In the genomic region with DNA sequence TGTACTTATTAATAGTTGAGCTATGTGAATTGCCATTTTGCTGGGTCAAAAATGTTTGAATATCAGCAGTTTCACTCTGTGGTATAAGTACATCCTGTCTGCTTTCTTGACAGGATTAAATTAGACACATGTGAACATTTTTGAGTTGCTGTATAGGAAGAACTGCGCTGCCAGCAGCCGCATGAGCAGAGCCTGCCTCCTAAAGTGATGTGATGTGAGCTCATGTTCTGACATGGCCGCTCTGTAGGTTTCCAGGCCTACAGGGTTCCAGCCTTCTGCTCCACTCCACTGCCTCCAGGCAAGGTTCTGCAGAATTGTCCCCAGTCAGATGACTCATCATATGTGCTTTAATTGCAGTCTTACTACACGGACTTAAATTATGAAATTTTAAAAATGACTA, we compare ENCODE assay signal across 11 cellular contexts.
DNase-seq lines count a peak whose midpoint lies in the region; ATAC-seq and TF ChIP-seq lines count a peak whose summit lies in the region.
"Had no signal": no experiment of that assay in that cellular context is flagged by ENCODE, and none has a peak within 500 bp of the region (broad histone marks: within the 10 kb centered on the region; RNA-seq: fewer than 3 reads in every experiment).

No MANE protein-coding gene starts in this region.

- no peaks in the 10 kb centered on the region for H3K27me3 Mint-ChIP-seq in activated CD8-positive, alpha-beta memory T cell treated with anti-CD3 and anti-CD28 coated beads, Interleukin-2, amount 10 ng/mL, durations not matched to agents 7 days and 5 days
- no peaks in the 10 kb centered on the region; the same call in 1 of the 2 replicates for H3K27me3 Mint-ChIP-seq in HFFc6 (ENCODE audit: insufficient read depth)
- H3K27me3 Mint-ChIP-seq in mesothelial cell of epicardium (ENCODE audit: low read depth): no peaks in the 10 kb centered on the region
- H3K27me3 Mint-ChIP-seq: activated B cell treated with CpG ODN at 0.5 μM for 24 hours had no signal

- no peak overlapping the region for H3K4me3 Mint-ChIP-seq in activated CD8-positive, alpha-beta memory T cell treated with anti-CD3 and anti-CD28 coated beads, Interleukin-2, amount 10 ng/mL, durations not matched to agents 7 days and 5 days
- H3K4me3 Mint-ChIP-seq in HFFc6: no peak overlapping the region
- H3K4me3 Mint-ChIP-seq in mesothelial cell of epicardium: no peak overlapping the region
- H3K4me3 Mint-ChIP-seq: activated B cell treated with CpG ODN at 0.5 μM for 24 hours, H9 had no signal

- CTCF ChIA-PET in activated CD8-positive, alpha-beta memory T cell treated with anti-CD3 and anti-CD28 coated beads, Interleukin-2, amount 10 ng/mL, durations not matched to agents 7 days and 5 days (lab: Charles Lee): no interaction called here

- no peaks in the 10 kb centered on the region for H3K9me3 Mint-ChIP-seq in activated CD8-positive, alpha-beta memory T cell treated with anti-CD3 and anti-CD28 coated beads, Interleukin-2, amount 10 ng/mL, durations not matched to agents 7 days and 5 days (ENCODE audit: low read depth)
- no peaks in the 10 kb centered on the region for H3K9me3 Mint-ChIP-seq in HFFc6
- H3K9me3 Mint-ChIP-seq in mesothelial cell of epicardium: no peaks in the 10 kb centered on the region
- H3K9me3 Mint-ChIP-seq: activated B cell treated with CpG ODN at 0.5 μM for 24 hours, H9 had no signal

- H3K4me1 Mint-ChIP-seq in activated CD8-positive, alpha-beta memory T cell treated with anti-CD3 and anti-CD28 coated beads, Interleukin-2, amount 10 ng/mL, durations not matched to agents 7 days and 5 days: peaks cover 17% of the 10 kb centered on the region
- H3K4me1 Mint-ChIP-seq in HFFc6 (ENCODE audit: low read depth): peaks cover 13% of the 10 kb centered on the region
- H3K4me1 Mint-ChIP-seq in mesothelial cell of epicardium: no peaks in the 10 kb centered on the region

- peaks cover 18% of the 10 kb centered on the region for H3K36me3 Mint-ChIP-seq in activated CD8-positive, alpha-beta memory T cell treated with anti-CD3 and anti-CD28 coated beads, Interleukin-2, amount 10 ng/mL, durations not matched to agents 7 days and 5 days
- peaks cover 23% of the 10 kb centered on the region; the same call in 1 of the 2 replicates for H3K36me3 Mint-ChIP-seq in HFFc6 (ENCODE audit: low read depth)
- peaks cover 13% of the 10 kb centered on the region for H3K36me3 Mint-ChIP-seq in mesothelial cell of epicardium

- peak; percentile 80 for ATAC-seq in activated CD8-positive, alpha-beta memory T cell treated with anti-CD3 and anti-CD28 coated beads, Interleukin-2, amount 10 ng/mL, durations not matched to agents 7 days and 5 days

- H3K27ac Mint-ChIP-seq in activated CD8-positive, alpha-beta memory T cell treated with anti-CD3 and anti-CD28 coated beads, Interleukin-2, amount 10 ng/mL, durations not matched to agents 7 days and 5 days: peak overlapping the region; percentile 76
- H3K27ac Mint-ChIP-seq in HFFc6: no peak overlapping the region
- H3K27ac Mint-ChIP-seq in mesothelial cell of epicardium: no peak overlapping the region
- H3K27ac Mint-ChIP-seq: activated B cell treated with CpG ODN at 0.5 μM for 24 hours had no signal

- TF ChIP-seq CTCF in HFFc6 (IDR thresholded peaks at IDR 0.05) (no peak), mesothelial cell of epicardium (IDR thresholded peaks at IDR 0.05; ENCODE audit: unreplicated experiment) (no peak)

- DNase-seq in activated CD8-positive, alpha-beta memory T cell treated with anti-CD3 and anti-CD28 coated beads, Interleukin-2, amount 10 ng/mL, durations not matched to agents 7 days and 5 days: peak; percentile 49
- no peak for DNase-seq in activated CD8-positive, alpha-beta memory T cell treated with anti-CD3 and anti-CD28 coated beads, Interleukin-2, amount 50 U/mL, for 48 hours
- DNase-seq in HFFc6 (peak; percentile 16), LHCN-M2 (ENCODE audit: low read depth) (peak; percentile 13), retina (peak; percentile 25), NK-92 (lab: John Stamatoyannopoulos, UW; ENCODE audit: unreplicated experiment) (no peak), mesothelial cell of epicardium (ENCODE audit: low spot score in 2 of 2, unreplicated experiment in 2 of 2) (no peak), hippocampal formation (lab: John Stamatoyannopoulos, UW) (no peak)
- DNase-seq: activated B cell treated with CpG ODN at 0.5 μM for 24 hours, H9, testis had no signal

Comparison
In these comparisons a context has a peak if more than half of its experiments do, and no peak if none do; other contexts are left out.
1. DNase-seq: peak in activated CD8-positive, alpha-beta memory T cell treated with anti-CD3 and anti-CD28 coated beads, Interleukin-2, amount 10 ng/mL, durations not matched to agents 7 days and 5 days (single experiment), HFFc6 (single experiment), LHCN-M2 (single experiment) and retina (single experiment); none in activated CD8-positive, alpha-beta memory T cell treated with anti-CD3 and anti-CD28 coated beads, Interleukin-2, amount 50 U/mL, for 48 hours (single experiment), NK-92 (single experiment), mesothelial cell of epicardium (0 of 2) and hippocampal formation (0 of 2).